Comparison of ENCODE assay signal across 1 cellular context in genomic region chrX:71214152-71214551, GRCh38.
TF ChIP-seq lines count a peak whose summit lies in the region.

No MANE protein-coding gene starts in this region.

TF ChIP-seq in HepG2, 621 proteins besides CTCF, POLR2A, EP300 and RAD21 (continued from another document and continues in another):
- TF ChIP-seq MNT (IDR thresholded peaks at IDR 0.05), result no peak
- TF ChIP-seq SIN3B (IDR thresholded peaks at IDR 0.05; ENCODE audit: low read length), result no peak
- TF ChIP-seq FOXK1 (CRISPR knock-in tag; IDR thresholded peaks at IDR 0.05; ENCODE audit: borderline replicate concordance, low read depth), result no peak
- TF ChIP-seq SETDB1 (CRISPR knock-in tag; IDR thresholded peaks at IDR 0.05; ENCODE audit: borderline replicate concordance), result no peak
- no peak for TF ChIP-seq ZNF235 (CRISPR knock-in tag; IDR thresholded peaks at IDR 0.05; ENCODE audit: borderline replicate concordance)
- TF ChIP-seq SNAPC5 (CRISPR knock-in tag; IDR thresholded peaks at IDR 0.05; ENCODE audit: borderline replicate concordance), result no peak
- TF ChIP-seq RXRA (CRISPR knock-in tag; IDR thresholded peaks at IDR 0.05), result no peak
- TF ChIP-seq ZNF691 (CRISPR knock-in tag; IDR thresholded peaks at IDR 0.05; ENCODE audit: borderline replicate concordance, low read depth), result no peak
- TF ChIP-seq GTF2F1 (IDR thresholded peaks at IDR 0.05; ENCODE audit: low read length), result no peak
- peak; percentile 32; the same call in 1 of the 2 replicates for TF ChIP-seq ARID5B (CRISPR knock-in tag; IDR thresholded peaks at IDR 0.05)
- no peak for TF ChIP-seq ZNF652 (CRISPR knock-in tag; IDR thresholded peaks at IDR 0.05; ENCODE audit: borderline replicate concordance, low read depth)
- no peak for TF ChIP-seq ZMYM3 (CRISPR knock-in tag; IDR thresholded peaks at IDR 0.05)
- TF ChIP-seq HIVEP1 (CRISPR knock-in tag; IDR thresholded peaks at IDR 0.05), result no peak
- TF ChIP-seq GABPB1 (CRISPR knock-in tag; IDR thresholded peaks at IDR 0.05), result no peak
- TF ChIP-seq ZHX1 (CRISPR knock-in tag; IDR thresholded peaks at IDR 0.05; ENCODE audit: low read depth), result no peak
- TF ChIP-seq SAP130 (CRISPR knock-in tag; IDR thresholded peaks at IDR 0.05; ENCODE audit: low read depth), result 0 out of 2 replicates have a peak, but pooled peaks have one; percentile 14
- TF ChIP-seq PHF5A (CRISPR knock-in tag; IDR thresholded peaks at IDR 0.05; ENCODE audit: low read depth, unreplicated experiment), result no peak
- no peak for TF ChIP-seq PRDM4 (CRISPR knock-in tag; IDR thresholded peaks at IDR 0.05; ENCODE audit: borderline replicate concordance)
- no peak for TF ChIP-seq MTA1 (CRISPR knock-in tag; IDR thresholded peaks at IDR 0.05; ENCODE audit: borderline replicate concordance)
- TF ChIP-seq ZMYM2 (CRISPR knock-in tag; IDR thresholded peaks at IDR 0.05), result no peak
- no peak for TF ChIP-seq ZNF788 (CRISPR knock-in tag; IDR thresholded peaks at IDR 0.05; ENCODE audit: borderline replicate concordance)
- no peak for TF ChIP-seq ATF6 (CRISPR knock-in tag; conservative IDR thresholded peaks at IDR 0.05)
- TF ChIP-seq MXD3 (CRISPR knock-in tag; IDR thresholded peaks at IDR 0.05), result no peak
- TF ChIP-seq TBX3 (IDR thresholded peaks at IDR 0.05; ENCODE audit: borderline replicate concordance), result no peak
- TF ChIP-seq ZNF280D (CRISPR knock-in tag; IDR thresholded peaks at IDR 0.05), result no peak
- no peak for TF ChIP-seq GLMP (CRISPR knock-in tag; IDR thresholded peaks at IDR 0.05; ENCODE audit: borderline replicate concordance)
- TF ChIP-seq ZIK1 (CRISPR knock-in tag; IDR thresholded peaks at IDR 0.05; ENCODE audit: borderline replicate concordance, low read depth), result no peak
- TF ChIP-seq ZFY (CRISPR knock-in tag; IDR thresholded peaks at IDR 0.05), result no peak
- TF ChIP-seq TBL1XR1 (IDR thresholded peaks at IDR 0.05; ENCODE audit: borderline replicate concordance, low read length, partially characterized antibody), result no peak
- TF ChIP-seq TEF (CRISPR knock-in tag; IDR thresholded peaks at IDR 0.05), result no peak
- TF ChIP-seq BCL3 (CRISPR knock-in tag; IDR thresholded peaks at IDR 0.05), result no peak
- TF ChIP-seq RFX5 (IDR thresholded peaks at IDR 0.05; ENCODE audit: low read depth, low read length), result no peak
- no peak for TF ChIP-seq ZNF414 (CRISPR knock-in tag; IDR thresholded peaks at IDR 0.05)
